ENCODE assay signal across 11 cellular contexts in genomic region chr7:28988818-28989595, GRCh38.
DNase-seq lines count a peak whose midpoint lies in the region; ATAC-seq and TF ChIP-seq lines count a peak whose summit lies in the region.
"Had no signal": no experiment of that assay in that cellular context is flagged by ENCODE, and none has a peak within 500 bp of the region (broad histone marks: within the 10 kb centered on the region; RNA-seq: fewer than 3 reads in every experiment).

No MANE protein-coding gene starts in this region.

- no peak for TF ChIP-seq CTCF in AG09319 (IDR thresholded peaks at IDR 0.05; ENCODE audit: low read depth, low read length)
- no peak for TF ChIP-seq CTCF in RWPE1 (conservative IDR thresholded peaks at IDR 0.05; ENCODE audit: low read depth)
- no peak for TF ChIP-seq CTCF in fibroblast of mammary gland (conservative IDR thresholded peaks at IDR 0.05; ENCODE audit: control insufficient read depth, insufficient read depth, low read depth, low read length)

- DNase-seq in AG09319 (ENCODE audit: extremely low read depth, low read depth) = peak; percentile 81
- peak; percentile 73 for DNase-seq in RWPE1 (ENCODE audit: low spot score)
- peak; percentile 98 for DNase-seq in fibroblast of mammary gland (ENCODE audit: low read depth)
- DNase-seq in non-pigmented ciliary epithelial cell (ENCODE audit: low read depth) = peak; percentile 64
- no peak for DNase-seq in activated T-cell treated with anti-CD3 and anti-CD28 coated beads for 4 hours
- DNase-seq in stimulated activated CD4-positive, alpha-beta T cell treated with anti-CD3 and anti-CD28 coated beads, Interleukin-2, amount 100 ng/mL, for 48 hours = no peak
- no peak for DNase-seq in NCI-H82 treated with DMSO at 0.1 percent for 48 hours (lab: John Stamatoyannopoulos, UW; ENCODE audit: unreplicated experiment)
- DNase-seq: activated CD8-positive, alpha-beta T cell treated with anti-CD3 and anti-CD28 coated beads for 36 hours; CD4-positive, alpha-beta T cell; NCI-H2227 treated with DMSO at 0.1 percent for 48 hours had no signal

- ATAC-seq in GM19324 (IDR thresholded peaks at IDR 0.05; ENCODE audit: low FRiP score, unreplicated experiment) = no peak
- ATAC-seq: activated CD8-positive, alpha-beta T cell treated with anti-CD3 and anti-CD28 coated beads for 36 hours had no signal

- POLR2A ChIA-PET in RWPE1 (lab: Yijun Ruan, JAX; ENCODE audit: low non-redundant PET) = no interaction called here

- CTCF ChIA-PET in RWPE1 (lab: Yijun Ruan, JAX) = interaction anchor here (1.0 kb wide), 1 partner anchor 62 kb away, joined by 4 read pairs; no protein-coding TSS in a partner anchor

- no peak overlapping the region for H3K4me3 ChIP-seq in fibroblast of mammary gland (ENCODE audit: control insufficient read depth, low read depth, low read length)

- H3K27ac ChIP-seq in RWPE1 = peak overlapping the region; percentile 18; the same call in 1 of the 2 replicates

Comparison
In these comparisons a context has a peak if more than half of its experiments do, and no peak if none do; other contexts are left out.
1. DNase-seq: peak in AG09319 (single experiment), RWPE1 (single experiment), fibroblast of mammary gland (single experiment) and non-pigmented ciliary epithelial cell (single experiment); none in activated T-cell treated with anti-CD3 and anti-CD28 coated beads for 4 hours (single experiment), stimulated activated CD4-positive, alpha-beta T cell treated with anti-CD3 and anti-CD28 coated beads, Interleukin-2, amount 100 ng/mL, for 48 hours (0 of 2) and NCI-H82 treated with DMSO at 0.1 percent for 48 hours (single experiment).